In genomic region chr19:16325161-16325527, GRCh38 we compare ENCODE assay signal across 8 cellular contexts. TPM values are rescaled to one million over a fixed set of nuclear protein-coding genes. Genes with fewer than 3 reads are reported as not detected.
DNase-seq lines count a peak whose midpoint lies in the region; ATAC-seq and TF ChIP-seq lines count a peak whose summit lies in the region.

No MANE protein-coding gene starts in this region.

- H3K4me2 ChIP-seq in fibroblast of lung (ENCODE audit: extremely low read depth, insufficient read depth, low read length), result no peak overlapping the region

- ATAC-seq in HG03103 (IDR thresholded peaks at IDR 0.05; ENCODE audit: low read depth, unreplicated experiment), result peak; percentile 9
- ATAC-seq in GM18511 (IDR thresholded peaks at IDR 0.05; ENCODE audit: unreplicated experiment), result no peak
- ATAC-seq in GM21447 (IDR thresholded peaks at IDR 0.05; ENCODE audit: unreplicated experiment), result no peak

- peaks cover 8% of the 10 kb centered on the region for H3K4me1 ChIP-seq in fibroblast of lung (ENCODE audit: control insufficient read depth, extremely low read depth, insufficient read depth, low read length)

- H3K9me3 Mint-ChIP-seq in osteocyte (ENCODE audit: unreplicated experiment), result no peaks in the 10 kb centered on the region

- in situ Hi-C loops in GM13976 (cut with MboI; ENCODE audit: low sequenced_read_pairs, unreplicated experiment), result no loop called here

- peak overlapping the region; percentile 65 for H3K4me3 Mint-ChIP-seq in osteocyte (ENCODE audit: unreplicated experiment)

- no peaks in the 10 kb centered on the region for H3K9me3 ChIP-seq in fibroblast of lung (ENCODE audit: control insufficient read depth, insufficient read depth, low read depth, low read length)

- H3K9ac ChIP-seq in fibroblast of lung (ENCODE audit: insufficient read depth, low read length), result peak overlapping the region; percentile 96

- H3K36me3 Mint-ChIP-seq in osteocyte (ENCODE audit: unreplicated experiment), result peaks cover 20% of the 10 kb centered on the region

- DNase-seq in GM13976 (ENCODE audit: low spot score), result peak; percentile 54
- peak; percentile 76 for DNase-seq in activated CD8-positive, alpha-beta memory T cell treated with anti-CD3 and anti-CD28 coated beads for 24 hours
- no peak for DNase-seq in fibroblast of lung (ENCODE audit: low read depth in 2 of 2)
- peak; percentile 88 for DNase-seq in osteocyte (ENCODE audit: extremely low spot score, unreplicated experiment)
- DNase-seq in NCI-H1048 (lab: John Stamatoyannopoulos, UW), result no peak

- peaks cover 16% of the 10 kb centered on the region for H3K36me3 ChIP-seq in fibroblast of lung (ENCODE audit: control insufficient read depth, insufficient read depth, low read length)

- H3K27ac Mint-ChIP-seq in osteocyte (ENCODE audit: unreplicated experiment), result no peak overlapping the region

- H4K20me1 ChIP-seq in fibroblast of lung (ENCODE audit: control insufficient read depth, extremely low read depth, insufficient read depth, low read length), result no peaks in the 10 kb centered on the region

- H3K4me3 ChIP-seq in fibroblast of lung (replicated peaks in 1 of 4; ENCODE audit: control extremely low read depth in 1 of 4, insufficient read depth in 1 of 4, low read depth in 3 of 4, low read length in 4 of 4), result peak overlapping the region in 3 of 4 experiments; percentile 47 to 79 (median 75)

- TF ChIP-seq CTCF in GM13976 (IDR thresholded peaks at IDR 0.05; ENCODE audit: borderline replicate concordance, control extremely low read depth, extremely low read depth, insufficient read depth, missing control alignments) (no peak), fibroblast of lung (conservative IDR thresholded peaks at IDR 0.05 in 1 of 2, IDR thresholded peaks at IDR 0.05 in 1 of 2; ENCODE audit: low read depth in 1 of 2, low read length in 2 of 2) (no peak), osteocyte (IDR thresholded peaks at IDR 0.05) (peak; percentile 37)

- H3K27ac ChIP-seq in fibroblast of lung (ENCODE audit: insufficient read depth, low read length), result peak overlapping the region; percentile 87

- H3K79me2 ChIP-seq in fibroblast of lung (ENCODE audit: control insufficient read depth, insufficient read depth, low read length), result peaks cover 22% of the 10 kb centered on the region

- H3K4me1 Mint-ChIP-seq in osteocyte (ENCODE audit: unreplicated experiment), result peaks cover 22% of the 10 kb centered on the region

- H2AFZ ChIP-seq in fibroblast of lung (ENCODE audit: low read length), result no peak overlapping the region

- H3K27me3 Mint-ChIP-seq in osteocyte (ENCODE audit: unreplicated experiment), result no peaks in the 10 kb centered on the region

- H3K27me3 ChIP-seq in fibroblast of lung (ENCODE audit: control insufficient read depth, insufficient read depth, low read length), result no peaks in the 10 kb centered on the region

RNA-seq across cellular contexts. Expression of gene KLF2, which starts 0.5 kb away (rescaled TPM):
- total RNA-seq in fibroblast of lung (3.3 and 19.2 TPM in 2 replicates), osteocyte (41.4 and 55.5 TPM in 2 replicates)
- polyA plus RNA-seq in fibroblast of lung, result 6.7 and 11.5 TPM in 2 replicates
- 27.0 and 30.4 TPM in 2 replicates for polyA plus RNA-seq in fibroblast of lung (2012)
- polyA minus RNA-seq in fibroblast of lung (ENCODE audit: low replicate concordance), result 7.7 and 14.6 TPM in 2 replicates

Comparison
In these comparisons a context has a peak if more than half of its experiments do, and no peak if none do; other contexts are left out.
1. DNase-seq: peak in GM13976 (single experiment), activated CD8-positive, alpha-beta memory T cell treated with anti-CD3 and anti-CD28 coated beads for 24 hours (single experiment) and osteocyte (single experiment); none in fibroblast of lung (0 of 2) and NCI-H1048 (single experiment).